ENCODE assay signal across 10 cellular contexts in genomic region chr6:26472549-26473245, GRCh38. TPM values are rescaled to one million over a fixed set of nuclear protein-coding genes. Genes with fewer than 3 reads are reported as not detected.
DNase-seq lines count a peak whose midpoint lies in the region; ATAC-seq, FAIRE-seq and TF ChIP-seq lines count a peak whose summit lies in the region.
"Had no signal": no experiment of that assay in that cellular context is flagged by ENCODE, and none has a peak within 500 bp of the region (broad histone marks: within the 10 kb centered on the region; RNA-seq: fewer than 3 reads in every experiment).

No MANE protein-coding gene starts in this region.

- WGBS in sigmoid colon, 2 donors: 95 to 97% methylated on average over 4 of the region's 4 CpGs

- peaks cover 0 to 24% (median 0%) of the 10 kb centered on the region in 3 donors for H3K36me3 ChIP-seq in Peyer's patch
- peaks cover 0 to 23% (median 17%) of the 10 kb centered on the region in 4 donors for H3K36me3 ChIP-seq in sigmoid colon
- H3K36me3 ChIP-seq: ovary had no signal

- H3K4me3 ChIP-seq in GM12865 (ENCODE audit: low read depth, low read length): no peak overlapping the region
- H3K4me3 ChIP-seq in Peyer's patch: no peak overlapping the region
- no peak overlapping the region for H3K4me3 ChIP-seq in sigmoid colon

- intact Hi-C loops in dendritic cell treated with granulocyte-macrophage colony-stimulating factor and Interleukin-4, amounts not matched to agents 40 ng/mL and 50 ng/mL, for 4 days (cut with micrococcal nuclease): no loop called here
- intact Hi-C loops in sigmoid colon (cut with DNase I): no loop called here

- H3K4me1 ChIP-seq in Peyer's patch: peaks cover 0 to 19% (median 5%) of the 10 kb centered on the region in 4 donors
- H3K4me1 ChIP-seq in sigmoid colon: peaks cover 0 to 30% (median 16%) of the 10 kb centered on the region in 4 donors

- DNase-seq in GM12865 (ENCODE audit: low read depth) (peak; percentile 46), Peyer's patch (no peak), sigmoid colon (no peak), GM12892 (ENCODE audit: insufficient read length) (no peak), DMS 273 (lab: John Stamatoyannopoulos, UW; ENCODE audit: unreplicated experiment) (no peak)
- DNase-seq: ovary had no signal

- H3K27ac ChIP-seq in Peyer's patch (peak overlapping the region; percentile 86 to 93 (median 90)), sigmoid colon (peak overlapping the region; percentile 88 to 92 (median 90))

- H3K9me3 Mint-ChIP-seq in dendritic cell treated with granulocyte-macrophage colony-stimulating factor and Interleukin-4, amounts not matched to agents 40 ng/mL and 50 ng/mL, for 4 days: peaks cover 11% of the 10 kb centered on the region

- no peak for FAIRE-seq in GM12892 (lab: Jason Lieb, UNC)

- peak overlapping the region; percentile 14 for H3K4me3 Mint-ChIP-seq in dendritic cell treated with granulocyte-macrophage colony-stimulating factor and Interleukin-4, amounts not matched to agents 40 ng/mL and 50 ng/mL, for 4 days

- TF ChIP-seq POLR2A in Peyer's patch (IDR thresholded peaks at IDR 0.05) (no peak), sigmoid colon (IDR thresholded peaks at IDR 0.05) (no peak), GM12892 (IDR thresholded peaks at IDR 0.05; ENCODE audit: low read depth, low read length) (no peak)

- H3K9me3 ChIP-seq in Peyer's patch: no peaks in the 10 kb centered on the region
- no peaks in the 10 kb centered on the region for H3K9me3 ChIP-seq in sigmoid colon
- H3K9me3 ChIP-seq: HAP-1, ovary had no signal

- no peak for TF ChIP-seq CTCF in GM12865 (IDR thresholded peaks at IDR 0.05; ENCODE audit: insufficient read depth, low read depth, low read length, missing control alignments)
- TF ChIP-seq CTCF in Peyer's patch (IDR thresholded peaks at IDR 0.05): no peak
- TF ChIP-seq CTCF in sigmoid colon (IDR thresholded peaks at IDR 0.05): no peak

- peak overlapping the region; percentile 99 for H3K27ac Mint-ChIP-seq in dendritic cell treated with granulocyte-macrophage colony-stimulating factor and Interleukin-4, amounts not matched to agents 40 ng/mL and 50 ng/mL, for 4 days

- no peaks in the 10 kb centered on the region for H3K27me3 Mint-ChIP-seq in dendritic cell treated with granulocyte-macrophage colony-stimulating factor and Interleukin-4, amounts not matched to agents 40 ng/mL and 50 ng/mL, for 4 days

- ATAC-seq in GM18861 (IDR thresholded peaks at IDR 0.05; ENCODE audit: unreplicated experiment) (no peak), HG03139 (IDR thresholded peaks at IDR 0.05; ENCODE audit: unreplicated experiment) (no peak)

- H3K27me3 ChIP-seq in Peyer's patch (no peaks in the 10 kb centered on the region), sigmoid colon (no peaks in the 10 kb centered on the region)
- H3K27me3 ChIP-seq: ovary had no signal

- peaks cover 71% of the 10 kb centered on the region for H3K4me1 Mint-ChIP-seq in dendritic cell treated with granulocyte-macrophage colony-stimulating factor and Interleukin-4, amounts not matched to agents 40 ng/mL and 50 ng/mL, for 4 days (ENCODE audit: low read depth)

- H3K36me3 Mint-ChIP-seq in dendritic cell treated with granulocyte-macrophage colony-stimulating factor and Interleukin-4, amounts not matched to agents 40 ng/mL and 50 ng/mL, for 4 days (ENCODE audit: low read depth): peaks cover 49% of the 10 kb centered on the region

- TF ChIP-seq EP300 in sigmoid colon (IDR thresholded peaks at IDR 0.05): no peak

RNA-seq across cellular contexts. Expression of gene BTN2A1, which starts 14.9 kb away (rescaled TPM):
- total RNA-seq in Peyer's patch (10 to 100 TPM; 19.6 to 38.0 (median 33.4) TPM), sigmoid colon (10 to 100 TPM; 17.6 to 24.6 (median 19.1) TPM)
- polyA plus RNA-seq in sigmoid colon: 10 to 100 TPM in 1 of 3 donors, 1 to 10 TPM in 2; 4.4 to 25.5 (median 8.4) TPM
- polyA plus RNA-seq in GM12892 (2012; ENCODE audit: missing spikeins): 16.3 TPM

RNA-seq across cellular contexts. Expression of gene BTN1A1, which starts 27.4 kb away (rescaled TPM):
- total RNA-seq in Peyer's patch (not detected), sigmoid colon (under 1 TPM in 1 of 4 donors, not detected in 3; 0.28 TPM)
- under 1 TPM in 1 of 3 donors, not detected in 2; 0.20 TPM for polyA plus RNA-seq in sigmoid colon
- 0.70 TPM for polyA plus RNA-seq in GM12892 (2012; ENCODE audit: missing spikeins)
- total RNA-seq: ovary had no signal

RNA-seq across cellular contexts. Expression of gene BTN3A3, which starts 32.4 kb away (rescaled TPM):
- total RNA-seq in Peyer's patch (10 to 100 TPM; 13.7 to 62.7 (median 28.1) TPM), sigmoid colon (10 to 100 TPM in 2 of 4 donors, 1 to 10 TPM in 2; 6.5 to 18.8 (median 9.8) TPM)
- 10 to 100 TPM in 1 of 3 donors, 1 to 10 TPM in 2; 4.8 to 26.6 (median 5.1) TPM for polyA plus RNA-seq in sigmoid colon
- polyA plus RNA-seq in GM12892 (2012; ENCODE audit: missing spikeins): 31.0 TPM
